Comparison of ENCODE assay signal across 9 cellular contexts in the genomic region with DNA sequence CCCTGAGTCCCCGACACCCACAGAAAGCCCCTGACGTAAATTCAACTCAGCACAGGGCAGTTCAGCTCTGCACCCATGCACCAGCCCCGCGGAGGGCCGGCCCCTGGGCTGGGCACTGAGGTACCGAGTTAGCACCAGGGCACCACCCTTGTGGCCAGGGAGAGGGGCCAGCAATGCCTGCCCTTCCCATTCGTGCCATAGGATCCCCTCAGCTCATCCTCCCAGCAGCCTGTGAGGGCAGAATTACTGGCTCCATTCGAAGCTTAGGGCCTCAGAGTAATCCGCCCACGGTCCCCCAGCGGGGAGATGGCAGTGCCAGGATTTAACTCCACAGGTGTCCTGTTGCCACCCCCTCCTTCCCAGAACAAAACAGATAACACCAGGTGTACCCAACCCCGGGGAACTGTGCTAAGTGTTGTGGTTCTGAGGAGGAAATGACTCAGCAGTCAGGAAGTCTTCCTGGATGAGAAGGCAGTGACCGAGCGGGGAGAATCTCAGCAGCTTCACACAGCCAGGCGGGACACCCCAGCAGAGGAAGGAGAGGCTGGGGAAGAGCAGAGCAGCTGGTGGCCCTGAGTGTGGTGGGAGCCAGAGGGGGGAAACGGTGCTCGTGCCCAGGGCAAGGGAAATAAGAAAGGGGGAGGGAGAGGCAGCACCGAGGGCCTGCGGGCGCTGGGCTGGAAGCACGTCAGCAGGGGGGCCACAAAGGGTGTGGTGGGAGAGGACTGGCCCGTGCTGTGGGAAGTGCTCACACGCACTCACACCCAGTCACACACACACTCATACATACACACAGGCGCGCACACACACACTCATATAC. TPM values are rescaled to one million over a fixed set of nuclear protein-coding genes. Genes with fewer than 3 reads are reported as not detected.
DNase-seq lines count a peak whose midpoint lies in the region; ATAC-seq and TF ChIP-seq lines count a peak whose summit lies in the region.
"Had no signal": no experiment of that assay in that cellular context is flagged by ENCODE, and none has a peak within 500 bp of the region (broad histone marks: within the 10 kb centered on the region; RNA-seq: fewer than 3 reads in every experiment).

No MANE protein-coding gene starts in this region.

- no peak overlapping the region for H3K4me3 Mint-ChIP-seq in stimulated activated naive B cell treated with anti-CD40 and anti-IgM and Interleukin-4, amounts not matched to agents 10 μg/mL and 1 μg/mL and 100 μg/mL, for 72 hours

- peak; percentile 80 to 84 for ATAC-seq in stimulated activated naive B cell treated with anti-CD40 and anti-IgM and Interleukin-4, amounts not matched to agents 10 μg/mL and 1 μg/mL and 100 μg/mL, for 72 hours (replicated peaks)

- H3K4me3 ChIP-seq in Loucy (ENCODE audit: low read length, poor library complexity, severe bottlenecking) (peak overlapping the region; percentile 8), choroid plexus epithelial cell (ENCODE audit: low read depth, low read length) (no peak overlapping the region)

- DNase-seq in ELF-1 (ENCODE audit: low read depth, low spot score) (peak; percentile 79), H4 (ENCODE audit: low spot score) (peak; percentile 97), T-helper 22 cell (ENCODE audit: low read depth) (peak; percentile 38), choroid plexus epithelial cell (ENCODE audit: low read depth) (peak; percentile 85), lung microvascular endothelial cell (ENCODE audit: low read depth in 2 of 2) (peak; percentile 63 to 95), ecto neural progenitor cell (ENCODE audit: low spot score) (no peak)
- peak; percentile 44 for DNase-seq in stimulated activated naive B cell treated with anti-CD40 and anti-IgM and Interleukin-4, amounts not matched to agents 10 μg/mL and 1 μg/mL and 100 μg/mL, for 72 hours

- H3K9ac ChIP-seq in Loucy (ENCODE audit: low read depth, low read length, poor library complexity, severe bottlenecking) = no peak overlapping the region

- no peaks in the 10 kb centered on the region for H3K79me2 ChIP-seq in Loucy (ENCODE audit: insufficient read depth, low read length)

- peaks cover 6 to 9% of the 10 kb centered on the region in 2 donors for H3K9me3 Mint-ChIP-seq in stimulated activated naive B cell treated with anti-CD40 and anti-IgM and Interleukin-4, amounts not matched to agents 10 μg/mL and 1 μg/mL and 100 μg/mL, for 72 hours

- H3K9me3 ChIP-seq in Loucy (ENCODE audit: insufficient read depth, low read depth, low read length) = no peaks in the 10 kb centered on the region

- H3K27ac Mint-ChIP-seq in stimulated activated naive B cell treated with anti-CD40 and anti-IgM and Interleukin-4, amounts not matched to agents 10 μg/mL and 1 μg/mL and 100 μg/mL, for 72 hours = no peak overlapping the region

- no peaks in the 10 kb centered on the region for H3K27me3 Mint-ChIP-seq in stimulated activated naive B cell treated with anti-CD40 and anti-IgM and Interleukin-4, amounts not matched to agents 10 μg/mL and 1 μg/mL and 100 μg/mL, for 72 hours

- H3K4me2 ChIP-seq in Loucy (ENCODE audit: low read depth, low read length, poor library complexity, severe bottlenecking) = peak overlapping the region; percentile 51

- H3F3A ChIP-seq in Loucy (ENCODE audit: low read depth) = no peaks in the 10 kb centered on the region

- H2AFZ ChIP-seq in Loucy (ENCODE audit: low read length) = no peak overlapping the region

- H3K4me1 Mint-ChIP-seq in stimulated activated naive B cell treated with anti-CD40 and anti-IgM and Interleukin-4, amounts not matched to agents 10 μg/mL and 1 μg/mL and 100 μg/mL, for 72 hours = peaks cover 10 to 16% of the 10 kb centered on the region in 2 donors

- peaks cover 0 to 5% of the 10 kb centered on the region in 2 donors for H3K36me3 Mint-ChIP-seq in stimulated activated naive B cell treated with anti-CD40 and anti-IgM and Interleukin-4, amounts not matched to agents 10 μg/mL and 1 μg/mL and 100 μg/mL, for 72 hours

- no peaks in the 10 kb centered on the region for H3K9me2 ChIP-seq in Loucy (replicated peaks; ENCODE audit: low read depth, low read length)

- H4K20me1 ChIP-seq in Loucy (ENCODE audit: insufficient read depth, low read length, poor library complexity, severe bottlenecking) = no peaks in the 10 kb centered on the region

- peaks cover 12% of the 10 kb centered on the region for H3K4me1 ChIP-seq in Loucy (ENCODE audit: insufficient read depth, low read length, poor library complexity, severe bottlenecking)

- H3K27me3 ChIP-seq in Loucy (ENCODE audit: insufficient read depth, low read length, poor library complexity, severe bottlenecking) = no peaks in the 10 kb centered on the region

- no peaks in the 10 kb centered on the region for H3K36me3 ChIP-seq in Loucy (ENCODE audit: insufficient read depth, low read length)

- TF ChIP-seq CTCF in Loucy (conservative IDR thresholded peaks at IDR 0.05; ENCODE audit: low read length) (no peak), choroid plexus epithelial cell (conservative IDR thresholded peaks at IDR 0.05; ENCODE audit: low read depth, low read length) (no peak)

RNA-seq across cellular contexts. Expression of a gene that starts 59.6 kb away (rescaled TPM):
- 4.0 and 6.8 TPM in 2 replicates for total RNA-seq in H4 (2014; rRNA removed; shearing (Covaris generic))
- 60.1 and 105 TPM in 2 replicates for total RNA-seq in lung microvascular endothelial cell
- total RNA-seq: activated CD8-positive, alpha-beta memory T cell treated with anti-CD3 and anti-CD28 coated beads for 36 hours had no signal
